In genomic region chr16:51243836-51244483, GRCh38 we compare ENCODE assay signal across 1 cellular context.
A peak's percentile ranks its signal among the peaks of the same experiment; 100 is the strongest.
TF ChIP-seq lines count a peak whose summit lies in the region.

No MANE protein-coding gene starts in this region.

TF ChIP-seq in HepG2, 621 proteins besides CTCF, POLR2A, EP300 and RAD21 (continued from another document and continues in another):
- TF ChIP-seq CEBPZ (IDR thresholded peaks at IDR 0.05; ENCODE audit: low read length) (no peak), ZNF672 (CRISPR knock-in tag; IDR thresholded peaks at IDR 0.05) (no peak), RARG (CRISPR knock-in tag; IDR thresholded peaks at IDR 0.05; ENCODE audit: low read depth) (no peak), SIX1 (CRISPR knock-in tag; IDR thresholded peaks at IDR 0.05; ENCODE audit: borderline replicate concordance) (no peak), ZNF503 (CRISPR knock-in tag; IDR thresholded peaks at IDR 0.05) (peak; percentile 76; the same call in 1 of the 2 replicates), ZBTB20 (CRISPR knock-in tag; IDR thresholded peaks at IDR 0.05; ENCODE audit: borderline replicate concordance, low read depth) (peak; percentile 85; the same call in 1 of the 2 replicates), ZNF354B (CRISPR knock-in tag; IDR thresholded peaks at IDR 0.05) (no peak), ZBTB46 (CRISPR knock-in tag; IDR thresholded peaks at IDR 0.05; ENCODE audit: borderline replicate concordance) (no peak), KIAA2018 (CRISPR knock-in tag; IDR thresholded peaks at IDR 0.05; ENCODE audit: borderline replicate concordance) (no peak), SNAI1 (CRISPR knock-in tag; IDR thresholded peaks at IDR 0.05; ENCODE audit: borderline replicate concordance) (no peak), TAF1 (CRISPR knock-in tag; IDR thresholded peaks at IDR 0.05) (no peak; the same call in 1 of the 2 replicates), ZSCAN21 (CRISPR knock-in tag; IDR thresholded peaks at IDR 0.05; ENCODE audit: borderline replicate concordance) (no peak), HOXA9 (CRISPR knock-in tag; IDR thresholded peaks at IDR 0.05; ENCODE audit: borderline replicate concordance) (no peak), ZNF382 (CRISPR knock-in tag; IDR thresholded peaks at IDR 0.05; ENCODE audit: borderline replicate concordance) (no peak), ZFP36 (IDR thresholded peaks at IDR 0.05; ENCODE audit: borderline replicate concordance, low read depth, low read length, partially characterized antibody) (no peak), SMC3 (IDR thresholded peaks at IDR 0.05; ENCODE audit: low read length) (no peak), ZNF276 (CRISPR knock-in tag; IDR thresholded peaks at IDR 0.05; ENCODE audit: low read depth) (no peak)
- TF ChIP-seq, protein P1, sequence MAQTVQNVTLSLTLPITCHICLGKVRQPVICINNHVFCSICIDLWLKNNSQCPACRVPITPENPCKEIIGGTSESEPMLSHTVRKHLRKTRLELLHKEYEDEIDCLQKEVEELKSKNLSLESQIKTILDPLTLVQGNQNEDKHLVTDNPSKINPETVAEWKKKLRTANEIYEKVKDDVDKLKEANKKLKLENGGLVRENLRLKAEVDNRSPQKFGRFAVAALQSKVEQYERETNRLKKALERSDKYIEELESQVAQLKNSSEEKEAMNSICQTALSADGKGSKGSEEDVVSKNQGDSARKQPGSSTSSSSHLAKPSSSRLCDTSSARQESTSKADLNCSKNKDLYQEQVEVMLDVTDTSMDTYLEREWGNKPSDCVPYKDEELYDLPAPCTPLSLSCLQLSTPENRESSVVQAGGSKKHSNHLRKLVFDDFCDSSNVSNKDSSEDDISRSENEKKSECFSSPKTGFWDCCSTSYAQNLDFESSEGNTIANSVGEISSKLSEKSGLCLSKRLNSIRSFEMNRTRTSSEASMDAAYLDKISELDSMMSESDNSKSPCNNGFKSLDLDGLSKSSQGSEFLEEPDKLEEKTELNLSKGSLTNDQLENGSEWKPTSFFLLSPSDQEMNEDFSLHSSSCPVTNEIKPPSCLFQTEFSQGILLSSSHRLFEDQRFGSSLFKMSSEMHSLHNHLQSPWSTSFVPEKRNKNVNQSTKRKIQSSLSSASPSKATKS (CRISPR knock-in tag; IDR thresholded peaks at IDR 0.05) = no peak
- TF ChIP-seq, protein P2, sequence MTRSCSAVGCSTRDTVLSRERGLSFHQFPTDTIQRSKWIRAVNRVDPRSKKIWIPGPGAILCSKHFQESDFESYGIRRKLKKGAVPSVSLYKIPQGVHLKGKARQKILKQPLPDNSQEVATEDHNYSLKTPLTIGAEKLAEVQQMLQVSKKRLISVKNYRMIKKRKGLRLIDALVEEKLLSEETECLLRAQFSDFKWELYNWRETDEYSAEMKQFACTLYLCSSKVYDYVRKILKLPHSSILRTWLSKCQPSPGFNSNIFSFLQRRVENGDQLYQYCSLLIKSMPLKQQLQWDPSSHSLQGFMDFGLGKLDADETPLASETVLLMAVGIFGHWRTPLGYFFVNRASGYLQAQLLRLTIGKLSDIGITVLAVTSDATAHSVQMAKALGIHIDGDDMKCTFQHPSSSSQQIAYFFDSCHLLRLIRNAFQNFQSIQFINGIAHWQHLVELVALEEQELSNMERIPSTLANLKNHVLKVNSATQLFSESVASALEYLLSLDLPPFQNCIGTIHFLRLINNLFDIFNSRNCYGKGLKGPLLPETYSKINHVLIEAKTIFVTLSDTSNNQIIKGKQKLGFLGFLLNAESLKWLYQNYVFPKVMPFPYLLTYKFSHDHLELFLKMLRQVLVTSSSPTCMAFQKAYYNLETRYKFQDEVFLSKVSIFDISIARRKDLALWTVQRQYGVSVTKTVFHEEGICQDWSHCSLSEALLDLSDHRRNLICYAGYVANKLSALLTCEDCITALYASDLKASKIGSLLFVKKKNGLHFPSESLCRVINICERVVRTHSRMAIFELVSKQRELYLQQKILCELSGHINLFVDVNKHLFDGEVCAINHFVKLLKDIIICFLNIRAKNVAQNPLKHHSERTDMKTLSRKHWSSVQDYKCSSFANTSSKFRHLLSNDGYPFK (CRISPR knock-in tag; IDR thresholded peaks at IDR 0.05; ENCODE audit: borderline replicate concordance) = no peak
